Comparison of ENCODE assay signal across 8 cellular contexts in genomic region chr19:40425450-40426287, GRCh38. TPM values are rescaled to one million over a fixed set of nuclear protein-coding genes. Genes with fewer than 3 reads are reported as not detected.
DNase-seq lines count a peak whose midpoint lies in the region; ATAC-seq and TF ChIP-seq lines count a peak whose summit lies in the region.

Gene SERTAD1 (minus strand): TSS chr19:40425992. CDS start chr19:40423546, 2,446 bp downstream.

- no peaks in the 10 kb centered on the region for H3K36me3 Mint-ChIP-seq in IgD-negative memory B cell

- H3K9me3 Mint-ChIP-seq in IgD-negative memory B cell, result no peaks in the 10 kb centered on the region

- TF ChIP-seq CTCF in mucosa of descending colon (IDR thresholded peaks at IDR 0.05), result peak; percentile 44

- ATAC-seq in GM21528 (IDR thresholded peaks at IDR 0.05; ENCODE audit: low FRiP score, unreplicated experiment) (peak; percentile 79), mucosa of descending colon (peak; percentile 88)

- peaks cover 20 to 24% (median 22%) of the 10 kb centered on the region in 3 donors for H3K4me1 Mint-ChIP-seq in IgD-negative memory B cell

- H3K4me3 Mint-ChIP-seq in IgD-negative memory B cell, result peak within 1 kb of the TSS; percentile 93 to 97 (median 95)

- peaks cover 18% of the 10 kb centered on the region for H3K4me1 ChIP-seq in mucosa of descending colon (ENCODE audit: low read depth)

- H3K27ac Mint-ChIP-seq in IgD-negative memory B cell, result peak within 1 kb of the TSS; percentile 95 to 98 (median 97)

- DNase-seq in DMS153 (lab: John Stamatoyannopoulos, UW) (peak; percentile 99), OCI-M1 (lab: John Stamatoyannopoulos, UW) (peak; percentile 100), activated T-cell treated with anti-CD3 and anti-CD28 coated beads for 4 hours (peak; percentile 100), epidermal melanocyte (ENCODE audit: insufficient read length, low spot score) (peak; percentile 98), mucosa of descending colon (peak; percentile 100)
- peak; percentile 100 for DNase-seq in stimulated activated CD8-positive, alpha-beta memory T cell treated with anti-CD3 and anti-CD28 coated beads, Interleukin-4, amount 100 ng/mL, for 24 hours (ENCODE audit: low read depth)

- H3K4me3 ChIP-seq in mucosa of descending colon, result peak within 1 kb of the TSS; percentile 85

- no peaks in the 10 kb centered on the region for H3K27me3 Mint-ChIP-seq in IgD-negative memory B cell

- intact Hi-C loops in mucosa of descending colon (cut with DNase I, micrococcal nuclease), result no loop called here

- no peaks in the 10 kb centered on the region for H3K36me3 ChIP-seq in mucosa of descending colon (ENCODE audit: low read depth)

- no peaks in the 10 kb centered on the region for H3K9me3 ChIP-seq in mucosa of descending colon

RNA-seq across cellular contexts. Expression of gene SERTAD1, which starts in this region (rescaled TPM):
- polyA plus RNA-seq in IgD-negative memory B cell, result 13.2 TPM
- total RNA-seq in mucosa of descending colon, result 10 to 100 TPM; 12.1 to 16.7 (median 14.0) TPM

Comparison
In these comparisons a context has a peak if more than half of its experiments do, and no peak if none do; other contexts are left out.
1. Peak in every context shown above with its lines: DNase-seq, ATAC-seq and H3K4me3 ChIP-seq.